ENCODE assay signal across 8 cellular contexts in the genomic region with DNA sequence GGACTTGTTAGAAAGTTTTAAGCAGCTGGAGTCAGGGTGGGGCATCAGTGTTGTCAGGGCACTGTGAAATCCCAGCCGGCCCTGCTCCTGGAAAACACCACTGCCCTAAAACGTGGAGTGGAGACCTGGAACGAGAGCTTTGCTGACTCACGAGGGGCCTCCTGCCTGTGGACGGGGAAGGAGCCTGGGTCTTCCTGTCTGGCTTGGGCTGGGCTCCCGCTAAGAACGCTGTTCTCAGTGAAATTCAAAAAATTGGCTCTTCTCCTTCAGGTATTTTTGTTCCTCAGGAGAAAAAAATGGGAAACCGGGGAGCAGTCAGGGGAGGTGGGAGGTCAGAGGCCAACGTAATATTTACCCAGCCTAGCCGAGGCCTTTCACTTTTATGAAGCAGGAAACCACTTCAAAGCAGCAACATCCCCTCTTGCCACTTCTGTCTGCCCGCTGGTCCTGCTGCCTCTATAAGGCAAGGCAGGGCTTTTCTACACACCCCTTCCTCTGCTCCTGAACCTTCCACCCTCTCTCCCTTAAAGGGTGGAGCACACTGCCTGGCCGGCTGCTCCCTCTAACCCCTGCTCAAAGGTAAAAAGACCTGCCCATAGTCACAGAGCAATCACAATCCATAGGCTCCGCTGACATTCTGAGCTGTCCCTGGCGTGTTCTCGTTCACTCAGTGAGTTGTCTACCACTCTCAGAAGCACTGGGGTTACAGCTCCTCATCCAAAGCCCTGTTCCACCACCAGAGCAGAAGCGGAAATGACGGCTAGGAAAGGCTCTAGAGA. TPM values are rescaled to one million over a fixed set of nuclear protein-coding genes. Genes with fewer than 3 reads are reported as not detected.
DNase-seq lines count a peak whose midpoint lies in the region; ATAC-seq, FAIRE-seq and TF ChIP-seq lines count a peak whose summit lies in the region.

No MANE protein-coding gene starts in this region.

- H3K9me3 ChIP-seq in BLaER1 treated with 17β-estradiol and CSF1 and Interleukin-3, amounts not matched to agents 10 nM and 100 nM (replicated peaks in 1 of 11): no peaks in the 10 kb centered on the region
- no peaks in the 10 kb centered on the region for H3K9me3 ChIP-seq in keratinocyte (ENCODE audit: control insufficient read depth, low read depth, low read length)
- H3K9me3 ChIP-seq in stomach smooth muscle (ENCODE audit: control insufficient read depth in 2 of 2, low read length in 2 of 2): no peaks in the 10 kb centered on the region

- H3K27me3 ChIP-seq in BLaER1 treated with 17β-estradiol and CSF1 and Interleukin-3, amounts not matched to agents 10 nM and 100 nM: peaks cover 6 to 55% (median 19%) of the 10 kb centered on the region in 11 experiments
- no peaks in the 10 kb centered on the region for H3K27me3 ChIP-seq in keratinocyte (ENCODE audit: control insufficient read depth, extremely low read depth, insufficient read depth, low read length)
- no peaks in the 10 kb centered on the region for H3K27me3 ChIP-seq in stomach smooth muscle (ENCODE audit: control insufficient read depth in 1 of 2, insufficient read depth in 2 of 2, low read length in 2 of 2)

- TF ChIP-seq CTCF in keratinocyte (optimal IDR thresholded peaks at IDR 0.05 in 1 of 3, IDR thresholded peaks at IDR 0.05 in 1 of 3, conservative IDR thresholded peaks at IDR 0.05 in 1 of 3; ENCODE audit: extremely low read depth in 1 of 3, insufficient read depth in 2 of 3, low read length in 3 of 3): no peak

- H2AFZ ChIP-seq in keratinocyte (ENCODE audit: control insufficient read depth, low read length): peak overlapping the region; percentile 12

- peaks cover 0 to 38% (median 0%) of the 10 kb centered on the region in 11 experiments; a peak in 10 of 22 replicates for H4K20me1 ChIP-seq in BLaER1 treated with 17β-estradiol and CSF1 and Interleukin-3, amounts not matched to agents 10 nM and 100 nM
- H4K20me1 ChIP-seq in keratinocyte (ENCODE audit: control insufficient read depth, extremely low read depth, insufficient read depth, low read length): no peaks in the 10 kb centered on the region

- peak overlapping the region in 3 of 11 experiments; percentile 3 to 17 (median 7); a peak in 2 of 22 replicates for H3K27ac ChIP-seq in BLaER1 treated with 17β-estradiol and CSF1 and Interleukin-3, amounts not matched to agents 10 nM and 100 nM
- H3K27ac ChIP-seq in angular gyrus (ENCODE audit: low read depth, low read length) (peak overlapping the region; percentile 3), keratinocyte (ENCODE audit: control insufficient read depth, insufficient read depth, low read length) (peak overlapping the region; percentile 61), stomach smooth muscle (ENCODE audit: low read length) (peak overlapping the region; percentile 90)

- ATAC-seq in HG03103 (IDR thresholded peaks at IDR 0.05; ENCODE audit: low read depth, unreplicated experiment): peak; percentile 51

- H3K79me2 ChIP-seq in keratinocyte (ENCODE audit: control insufficient read depth, insufficient read depth, low read length): peaks cover 69% of the 10 kb centered on the region

- no peaks in the 10 kb centered on the region for H3K36me3 ChIP-seq in BLaER1 treated with 17β-estradiol and CSF1 and Interleukin-3, amounts not matched to agents 10 nM and 100 nM
- peaks cover 0 to 3% of the 10 kb centered on the region in 2 experiments for H3K36me3 ChIP-seq in keratinocyte (ENCODE audit: control insufficient read depth in 2 of 2, extremely low read depth in 1 of 2, insufficient read depth in 2 of 2, low read length in 2 of 2)
- H3K36me3 ChIP-seq in stomach smooth muscle (ENCODE audit: control insufficient read depth in 2 of 2, insufficient read depth in 2 of 2, low read length in 2 of 2): no peaks in the 10 kb centered on the region

- dilution Hi-C loops in keratinocyte (cut with MboI; ENCODE audit: extremely low pct_ligation_motif_present, low sequenced_read_pairs): no loop called here

- no peak for DNase-seq in keratinocyte (ENCODE audit: low read depth, low spot score)
- DNase-seq in NCI-H1930 (lab: John Stamatoyannopoulos, UW): no peak
- no peak for DNase-seq in D341Med (ENCODE audit: low spot score)
- DNase-seq in NCI-H446 (lab: John Stamatoyannopoulos, UW): no peak

- peaks cover 17 to 24% (median 20%) of the 10 kb centered on the region in 10 experiments for H3K4me1 ChIP-seq in BLaER1 treated with 17β-estradiol and CSF1 and Interleukin-3, amounts not matched to agents 10 nM and 100 nM
- H3K4me1 ChIP-seq in keratinocyte (ENCODE audit: control insufficient read depth, extremely low read depth, insufficient read depth, low read length) (peaks cover 82% of the 10 kb centered on the region), stomach smooth muscle (ENCODE audit: control insufficient read depth, insufficient read depth, low read length) (peaks cover 96% of the 10 kb centered on the region)

- H3K9ac ChIP-seq in BLaER1 treated with 17β-estradiol and CSF1 and Interleukin-3, amounts not matched to agents 10 nM and 100 nM: peak overlapping the region in 4 of 11 experiments; percentile 1 to 47 (median 6); a peak in 2 of 22 replicates
- peak overlapping the region; percentile 42 for H3K9ac ChIP-seq in keratinocyte (ENCODE audit: control insufficient read depth, extremely low read depth, insufficient read depth, low read length)
- peak overlapping the region; percentile 22 to 42 for H3K9ac ChIP-seq in stomach smooth muscle (ENCODE audit: low read length in 2 of 2)

- peak overlapping the region; percentile 71 to 86 (median 77) for H3K4me2 ChIP-seq in BLaER1 treated with 17β-estradiol and CSF1 and Interleukin-3, amounts not matched to agents 10 nM and 100 nM
- peak overlapping the region; percentile 46 for H3K4me2 ChIP-seq in keratinocyte (ENCODE audit: control insufficient read depth, extremely low read depth, insufficient read depth, low read depth, low read length)

- peak overlapping the region in 2 of 10 experiments; percentile 15 to 20; a peak in 2 of 20 replicates for H3K4me3 ChIP-seq in BLaER1 treated with 17β-estradiol and CSF1 and Interleukin-3, amounts not matched to agents 10 nM and 100 nM
- H3K4me3 ChIP-seq in keratinocyte (ENCODE audit: control insufficient read depth in 2 of 3, extremely low read depth in 1 of 3, insufficient read depth in 2 of 3, low read depth in 1 of 3, low read length in 3 of 3): peak overlapping the region in 1 of 3 experiments; percentile 15
- peak overlapping the region; percentile 10 to 55 for H3K4me3 ChIP-seq in stomach smooth muscle (ENCODE audit: low read length in 2 of 2)

- H3K9me1 ChIP-seq in keratinocyte (ENCODE audit: control insufficient read depth, extremely low read depth, insufficient read depth, low read length): peaks cover 4% of the 10 kb centered on the region

- peak; percentile 20 for FAIRE-seq in keratinocyte (lab: Jason Lieb, UNC)

RNA-seq across cellular contexts. Expression of a gene that starts 8.0 kb away (rescaled TPM):
- 4.6 to 10.4 TPM (median 6.7 TPM) in 3 replicates for polyA plus RNA-seq in keratinocyte
- polyA plus RNA-seq in keratinocyte (2011; ENCODE audit: low read depth): 12.3 TPM
- polyA plus RNA-seq in keratinocyte (2011; cell fraction: cytosol; rRNA removed): 2.3 and 2.4 TPM in 2 replicates
- 26.3 and 30.3 TPM in 2 replicates for polyA plus RNA-seq in keratinocyte (2011; cell fraction: nucleus; rRNA removed)
- 10.5 and 12.6 TPM in 2 replicates for polyA plus RNA-seq in keratinocyte (2012; ENCODE audit: low replicate concordance)
- 23.0 to 62.6 TPM (median 25.4 TPM) in 3 replicates for polyA minus RNA-seq in keratinocyte
- polyA minus RNA-seq in keratinocyte (2011; cell fraction: cytosol; rRNA and poly(A)+ RNA removed): 5.6 TPM
- 34.4 and 46.8 TPM in 2 replicates for polyA minus RNA-seq in keratinocyte (2011; cell fraction: nucleus; rRNA and poly(A)+ RNA removed)
